Comparison of ENCODE assay signal across 8 cellular contexts in the genomic region with DNA sequence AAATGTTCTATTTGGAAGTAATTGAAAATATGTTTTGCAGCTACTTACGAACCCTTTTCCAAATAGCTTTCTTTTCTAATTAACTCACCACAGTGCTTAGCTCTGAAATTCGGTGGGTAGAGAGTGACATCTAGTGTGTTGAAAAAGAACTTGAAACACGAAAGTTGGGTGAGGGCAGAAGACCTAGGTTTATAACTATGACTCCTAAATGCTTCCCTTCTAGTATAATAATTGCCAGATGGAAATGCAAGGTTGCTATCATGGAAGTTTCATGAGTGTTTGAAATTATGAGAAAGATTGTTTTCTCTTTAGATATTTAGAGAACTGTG.
DNase-seq lines count a peak whose midpoint lies in the region; ATAC-seq, FAIRE-seq and TF ChIP-seq lines count a peak whose summit lies in the region.

No MANE protein-coding gene starts in this region.

- peak; percentile 71 for TF ChIP-seq CTCF in C4-2B (conservative IDR thresholded peaks at IDR 0.05)
- peak; percentile 55 for TF ChIP-seq CTCF in LNCAP (IDR thresholded peaks at IDR 0.05)
- peak in 3 of 4 experiments; percentile 28 to 57 (median 38) for TF ChIP-seq CTCF in gastroesophageal sphincter (IDR thresholded peaks at IDR 0.05)

- peak; percentile 80 for FAIRE-seq in GM19239 (lab: Jason Lieb, UNC)

- H3K27me3 Mint-ChIP-seq in naive thymus-derived CD8-positive, alpha-beta T cell: peaks cover 0 to 3% (median 0%) of the 10 kb centered on the region in 5 donors

- no peaks in the 10 kb centered on the region for H3K9me3 Mint-ChIP-seq in naive thymus-derived CD8-positive, alpha-beta T cell

- H3K4me3 ChIP-seq in SK-N-MC: peak overlapping the region; percentile 69
- H3K4me3 ChIP-seq in gastroesophageal sphincter: no peak overlapping the region

- no peak overlapping the region for H3K4me3 Mint-ChIP-seq in naive thymus-derived CD8-positive, alpha-beta T cell

- H3K27ac ChIP-seq in C4-2B (no peak overlapping the region), SK-N-MC (peak overlapping the region; percentile 19; the same call in 1 of the 2 replicates), gastroesophageal sphincter (no peak overlapping the region)

- H3K4me1 ChIP-seq in gastroesophageal sphincter: peaks cover 0 to 5% (median 0%) of the 10 kb centered on the region in 3 donors

- H3K27me3 ChIP-seq in gastroesophageal sphincter: no peaks in the 10 kb centered on the region

- H3K36me3 ChIP-seq in SK-N-MC (ENCODE audit: insufficient read depth, low read length) (no peaks in the 10 kb centered on the region), gastroesophageal sphincter (no peaks in the 10 kb centered on the region)

- no peaks in the 10 kb centered on the region for H3K9me3 ChIP-seq in SK-N-MC (ENCODE audit: low read depth, low read length)
- H3K9me3 ChIP-seq in gastroesophageal sphincter: no peaks in the 10 kb centered on the region

- peaks cover 0 to 3% (median 1%) of the 10 kb centered on the region in 4 donors for H3K4me1 Mint-ChIP-seq in naive thymus-derived CD8-positive, alpha-beta T cell

- TF ChIP-seq EP300 in gastroesophageal sphincter (IDR thresholded peaks at IDR 0.05): no peak

- WGBS in gastroesophageal sphincter (ENCODE audit: low coverage in 1 of 2), 2 donors: 0% methylated on average over 3 of the region's 3 CpGs

- peak overlapping the region; percentile 48 for H3K9ac ChIP-seq in SK-N-MC (ENCODE audit: insufficient read length)

- ATAC-seq in gastroesophageal sphincter: peak; percentile 41
- ATAC-seq in sciatic nerve: peak; percentile 74
- no peak for ATAC-seq in naive thymus-derived CD8-positive, alpha-beta T cell
- no peak for ATAC-seq in GM21619 (IDR thresholded peaks at IDR 0.05; ENCODE audit: unreplicated experiment)

- H3K27ac Mint-ChIP-seq in naive thymus-derived CD8-positive, alpha-beta T cell: no peak overlapping the region

- intact Hi-C loops in sciatic nerve (cut with DNase I): no loop called here

- DNase-seq in GM19239 (ENCODE audit: insufficient read length, low spot score) (no peak), SK-N-MC (ENCODE audit: low read depth, low spot score) (peak; percentile 75), sciatic nerve (ENCODE audit: low spot score) (no peak)
- no peak for DNase-seq in naive thymus-derived CD8-positive, alpha-beta T cell

- POLR2A ChIA-PET in naive thymus-derived CD8-positive, alpha-beta T cell (lab: Charles Lee): no interaction called here

- no peak for TF ChIP-seq POLR2A in gastroesophageal sphincter (IDR thresholded peaks at IDR 0.05)

- H3K36me3 Mint-ChIP-seq in naive thymus-derived CD8-positive, alpha-beta T cell: no peaks in the 10 kb centered on the region

Comparison
In these comparisons a context has a peak if more than half of its experiments do, and no peak if none do; other contexts are left out.
1. ATAC-seq: peak in gastroesophageal sphincter (single experiment) and sciatic nerve (single experiment); none in naive thymus-derived CD8-positive, alpha-beta T cell (0 of 2) and GM21619 (single experiment).
2. Peak in every context shown above with its lines, with median percentiles within 50 percentile points of each other: CTCF ChIP-seq.